ENCODE assay signal across 18 cellular contexts in the genomic region with DNA sequence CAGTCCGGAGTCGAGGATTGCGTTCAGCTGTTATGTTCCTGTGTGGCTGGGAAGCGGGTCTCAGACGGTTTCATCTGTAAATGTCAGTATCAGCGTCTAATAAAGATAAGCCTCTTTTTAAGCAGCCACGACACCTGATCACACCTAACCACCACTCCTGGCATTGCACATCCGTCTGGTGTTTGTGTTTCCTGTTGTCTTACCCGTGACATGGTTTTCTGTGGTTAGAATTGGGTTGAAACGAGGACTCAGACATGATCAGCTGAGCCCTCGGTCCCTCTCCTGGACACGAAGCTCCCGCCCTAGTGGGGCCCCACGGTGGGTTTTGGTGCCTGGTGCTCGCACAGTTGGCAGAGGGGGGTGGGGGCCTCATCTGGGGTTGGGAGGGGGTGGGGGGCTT. TPM values are rescaled to one million over a fixed set of nuclear protein-coding genes. Genes with fewer than 3 reads are reported as not detected.
DNase-seq lines count a peak whose midpoint lies in the region; ATAC-seq lines count a peak whose summit lies in the region.
"Had no signal": no experiment of that assay in that cellular context is flagged by ENCODE, and none has a peak within 500 bp of the region (broad histone marks: within the 10 kb centered on the region; RNA-seq: fewer than 3 reads in every experiment).

No MANE protein-coding gene starts in this region.

- POLR2A ChIA-PET in activated CD4-positive, alpha-beta memory T cell treated with anti-CD3 and anti-CD28 coated beads for 36 hours (lab: Charles Lee): no interaction called here

- peaks cover 5% of the 10 kb centered on the region for H3K4me1 Mint-ChIP-seq in activated CD4-positive, alpha-beta T cell treated with anti-CD3 and anti-CD28 coated beads, Interleukin-2, amount 10 ng/mL, durations not matched to agents 24 days and 14 days
- peaks cover 9% of the 10 kb centered on the region for H3K4me1 Mint-ChIP-seq in activated CD4-positive, alpha-beta memory T cell treated with anti-CD3 and anti-CD28 coated beads for 36 hours (ENCODE audit: low read depth)
- H3K4me1 Mint-ChIP-seq in immature natural killer cell: peaks cover 11 to 13% of the 10 kb centered on the region in 2 donors

- H3K27ac Mint-ChIP-seq in activated CD4-positive, alpha-beta T cell treated with anti-CD3 and anti-CD28 coated beads, Interleukin-2, amount 10 ng/mL, durations not matched to agents 24 days and 14 days: no peak overlapping the region
- H3K27ac Mint-ChIP-seq in activated CD4-positive, alpha-beta memory T cell treated with anti-CD3 and anti-CD28 coated beads for 36 hours: peak overlapping the region; percentile 13
- peak overlapping the region in 4 of 6 donors; percentile 71 to 83 (median 76) for H3K27ac Mint-ChIP-seq in immature natural killer cell
- H3K27ac Mint-ChIP-seq: IgD-negative memory B cell had no signal

- DNase-seq in activated CD4-positive, alpha-beta T cell treated with anti-CD3 and anti-CD28 coated beads, Interleukin-2, amount 10 ng/mL, durations not matched to agents 24 days and 14 days: peak; percentile 82
- DNase-seq in activated CD4-positive, alpha-beta T cell treated with anti-CD3 and anti-CD28 coated beads for 1 hour: no peak
- DNase-seq in H7 (peak; percentile 34), immature natural killer cell (peak; percentile 29 to 74 (median 65)), 8988T (no peak), left ventricle myocardium superior (no peak), HuH-7 (ENCODE audit: low spot score) (no peak)
- peak; percentile 53 for DNase-seq in activated CD4-positive, alpha-beta memory T cell treated with anti-CD3 and anti-CD28 coated beads for 36 hours
- DNase-seq: brain microvascular endothelial cell, Caco-2, left colon, NCI-H1105 treated with DMSO at 0.1 percent for 48 hours, Right ventricle myocardium superior, testis had no signal

- no peaks in the 10 kb centered on the region for H3K27me3 Mint-ChIP-seq in activated CD4-positive, alpha-beta T cell treated with anti-CD3 and anti-CD28 coated beads, Interleukin-2, amount 10 ng/mL, durations not matched to agents 24 days and 14 days
- no peaks in the 10 kb centered on the region for H3K27me3 Mint-ChIP-seq in activated CD4-positive, alpha-beta memory T cell treated with anti-CD3 and anti-CD28 coated beads for 36 hours
- H3K27me3 Mint-ChIP-seq in immature natural killer cell (ENCODE audit: low read depth in 3 of 3): peaks cover 0 to 7% (median 0%) of the 10 kb centered on the region in 3 donors
- H3K27me3 Mint-ChIP-seq: IgD-negative memory B cell had no signal

- no peak overlapping the region for H3K4me3 ChIP-seq in H7 (ENCODE audit: insufficient read depth, low read depth, low read length)
- H3K4me3 ChIP-seq: A549, prostate gland, testis had no signal

- H3K36me3 Mint-ChIP-seq in activated CD4-positive, alpha-beta T cell treated with anti-CD3 and anti-CD28 coated beads, Interleukin-2, amount 10 ng/mL, durations not matched to agents 24 days and 14 days (ENCODE audit: low read depth): no peaks in the 10 kb centered on the region
- H3K36me3 Mint-ChIP-seq in activated CD4-positive, alpha-beta memory T cell treated with anti-CD3 and anti-CD28 coated beads for 36 hours: no peaks in the 10 kb centered on the region
- no peaks in the 10 kb centered on the region for H3K36me3 Mint-ChIP-seq in immature natural killer cell
- H3K36me3 Mint-ChIP-seq: IgD-negative memory B cell had no signal

- no peaks in the 10 kb centered on the region; the same call in 1 of the 2 replicates for H3K36me3 ChIP-seq in H7 (replicated peaks; ENCODE audit: control insufficient read depth, insufficient read depth, low read length)
- H3K36me3 ChIP-seq: brain microvascular endothelial cell, prostate gland had no signal

- H3K9me3 Mint-ChIP-seq in activated CD4-positive, alpha-beta T cell treated with anti-CD3 and anti-CD28 coated beads, Interleukin-2, amount 10 ng/mL, durations not matched to agents 24 days and 14 days: no peaks in the 10 kb centered on the region
- no peaks in the 10 kb centered on the region for H3K9me3 Mint-ChIP-seq in activated CD4-positive, alpha-beta memory T cell treated with anti-CD3 and anti-CD28 coated beads for 36 hours
- H3K9me3 Mint-ChIP-seq in immature natural killer cell: no peaks in the 10 kb centered on the region
- H3K9me3 Mint-ChIP-seq: IgD-negative memory B cell had no signal

- ATAC-seq in left ventricle myocardium superior: no peak
- ATAC-seq: A549, left colon had no signal

- CTCF ChIA-PET in activated CD4-positive, alpha-beta memory T cell treated with anti-CD3 and anti-CD28 coated beads for 36 hours (lab: Charles Lee): no interaction called here

- no peaks in the 10 kb centered on the region for H3K27me3 ChIP-seq in H7 (ENCODE audit: control insufficient read depth, insufficient read depth, low read length)
- H3K27me3 ChIP-seq: brain microvascular endothelial cell, testis had no signal

- intact Hi-C loops in activated CD4-positive, alpha-beta T cell treated with anti-CD3 and anti-CD28 coated beads, Interleukin-2, amount 10 ng/mL, durations not matched to agents 24 days and 14 days (cut with micrococcal nuclease): no loop called here
- intact Hi-C loops in activated CD4-positive, alpha-beta memory T cell treated with anti-CD3 and anti-CD28 coated beads for 36 hours (cut with micrococcal nuclease): no loop called here
- intact Hi-C loops in left ventricle myocardium superior (cut with micrococcal nuclease): no loop called here

- peak overlapping the region; percentile 37 for H3K4me3 Mint-ChIP-seq in activated CD4-positive, alpha-beta T cell treated with anti-CD3 and anti-CD28 coated beads, Interleukin-2, amount 10 ng/mL, durations not matched to agents 24 days and 14 days
- H3K4me3 Mint-ChIP-seq in activated CD4-positive, alpha-beta memory T cell treated with anti-CD3 and anti-CD28 coated beads for 36 hours: no peak overlapping the region
- peak overlapping the region in 4 of 5 donors; percentile 46 to 69 (median 58) for H3K4me3 Mint-ChIP-seq in immature natural killer cell
- H3K4me3 Mint-ChIP-seq: IgD-negative memory B cell had no signal

RNA-seq across cellular contexts. Expression of a gene that starts 18.3 kb away (rescaled TPM):
- 46.6 and 56.0 TPM in 2 replicates for total RNA-seq in activated CD4-positive, alpha-beta T cell treated with anti-CD3 and anti-CD28 coated beads, Interleukin-2, amount 10 ng/mL, durations not matched to agents 24 days and 14 days
- total RNA-seq in H7 (2014; rRNA removed; shearing (Covaris generic)): 5.9 and 11.8 TPM in 2 replicates
- 1 to 10 TPM; 6.2 to 7.1 TPM for total RNA-seq in activated CD4-positive, alpha-beta memory T cell treated with anti-CD3 and anti-CD28 coated beads for 36 hours
- polyA plus RNA-seq in immature natural killer cell: 1 to 10 TPM in 2 of 3 donors, not detected in 1; 1.9 to 5.1 TPM
- not detected for total RNA-seq in left ventricle myocardium superior
- total RNA-seq: Right ventricle myocardium superior had no signal
- polyA plus RNA-seq: IgD-negative memory B cell had no signal

RNA-seq across cellular contexts. Expression of a gene that starts 19.6 kb away (rescaled TPM):
- not detected in 2 replicates for total RNA-seq in activated CD4-positive, alpha-beta T cell treated with anti-CD3 and anti-CD28 coated beads, Interleukin-2, amount 10 ng/mL, durations not matched to agents 24 days and 14 days
- total RNA-seq in H7 (2014; rRNA removed; shearing (Covaris generic)): 2.6 and 2.7 TPM in 2 replicates
- total RNA-seq in activated CD4-positive, alpha-beta memory T cell treated with anti-CD3 and anti-CD28 coated beads for 36 hours: not detected
- polyA plus RNA-seq in immature natural killer cell: not detected
- total RNA-seq in left ventricle myocardium superior: not detected
- total RNA-seq: H4, Right ventricle myocardium superior had no signal
- polyA plus RNA-seq: IgD-negative memory B cell had no signal

RNA-seq across cellular contexts. Expression of a gene that starts 33.4 kb away (rescaled TPM):
- 2,234 and 2,296 TPM in 2 replicates for total RNA-seq in activated CD4-positive, alpha-beta T cell treated with anti-CD3 and anti-CD28 coated beads, Interleukin-2, amount 10 ng/mL, durations not matched to agents 24 days and 14 days
- total RNA-seq in H7 (2014; rRNA removed; shearing (Covaris generic)): 6,334 and 6,497 TPM in 2 replicates
- 1,000 to 10,000 TPM; 3,430 to 3,468 TPM for total RNA-seq in activated CD4-positive, alpha-beta memory T cell treated with anti-CD3 and anti-CD28 coated beads for 36 hours
- polyA plus RNA-seq in immature natural killer cell: 1,000 to 10,000 TPM; 1,461 to 3,229 (median 2,406) TPM
- 1,029 TPM for total RNA-seq in left ventricle myocardium superior

Comparison
In these comparisons a context has a peak if more than half of its experiments do, and no peak if none do; other contexts are left out.
1. DNase-seq: peak in activated CD4-positive, alpha-beta T cell treated with anti-CD3 and anti-CD28 coated beads, Interleukin-2, amount 10 ng/mL, durations not matched to agents 24 days and 14 days (single experiment), H7 (single experiment), activated CD4-positive, alpha-beta memory T cell treated with anti-CD3 and anti-CD28 coated beads for 36 hours (single experiment) and immature natural killer cell (3 of 3); none in activated CD4-positive, alpha-beta T cell treated with anti-CD3 and anti-CD28 coated beads for 1 hour (single experiment), 8988T (single experiment), left ventricle myocardium superior (single experiment) and HuH-7 (single experiment).